ENCODE assay signal across 18 cellular contexts in the genomic region with DNA sequence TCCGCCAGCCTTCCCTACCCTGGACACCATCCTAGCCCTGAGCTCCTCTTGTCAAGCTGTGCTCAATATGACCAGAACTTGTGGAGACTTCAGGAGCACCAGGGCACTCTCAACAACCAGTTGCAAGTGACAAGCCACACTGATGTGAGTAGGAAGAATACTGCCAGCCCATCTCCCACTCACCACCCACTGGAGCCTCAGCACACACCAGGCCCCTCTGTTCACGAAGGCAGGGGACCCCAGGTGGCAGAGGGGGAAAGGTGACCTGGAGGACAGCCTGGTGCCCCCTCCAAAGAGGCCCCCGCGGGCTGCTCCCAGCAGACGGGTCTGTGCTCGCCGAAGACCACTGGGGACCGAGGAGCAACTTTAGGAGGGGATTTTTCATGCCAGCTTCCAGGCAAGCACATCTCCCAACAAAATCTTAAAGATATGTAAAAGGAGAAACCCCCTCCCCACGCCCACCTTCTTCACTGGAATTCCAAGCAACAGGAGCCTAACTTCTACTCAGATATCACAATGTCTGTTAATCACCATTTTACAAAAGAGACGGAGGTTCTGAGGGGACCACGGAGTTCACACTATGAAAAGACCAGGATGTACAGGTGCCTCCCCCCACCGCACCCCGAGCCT. TPM values are rescaled to one million over a fixed set of nuclear protein-coding genes. Genes with fewer than 3 reads are reported as not detected.
DNase-seq lines count a peak whose midpoint lies in the region; ATAC-seq, FAIRE-seq and TF ChIP-seq lines count a peak whose summit lies in the region.
"Had no signal": no experiment of that assay in that cellular context is flagged by ENCODE, and none has a peak within 500 bp of the region (broad histone marks: within the 10 kb centered on the region; RNA-seq: fewer than 3 reads in every experiment).

No MANE protein-coding gene starts in this region.

- H3K4me2 ChIP-seq in A549: no peak overlapping the region; the same call in 2 of the 3 replicates
- H3K4me2 ChIP-seq in trophoblast cell (ENCODE audit: low read length): no peak overlapping the region

- no peak overlapping the region for H2AK5ac ChIP-seq in trophoblast cell (ENCODE audit: low read length)

- no peak overlapping the region for H4K8ac ChIP-seq in trophoblast cell (ENCODE audit: low read depth, low read length)

- H4K12ac ChIP-seq in trophoblast cell (ENCODE audit: low read depth, low read length): no peak overlapping the region

- ATAC-seq in A549: peak; percentile 55 to 70; a peak in 4 of 6 replicates
- ATAC-seq in natural killer cell: no peak
- no peak for ATAC-seq in mucosa of descending colon
- ATAC-seq: left lung had no signal

- H3K79me1 ChIP-seq in trophoblast cell (ENCODE audit: low read length): no peaks in the 10 kb centered on the region

- no peaks in the 10 kb centered on the region for H3K4me1 ChIP-seq in A549
- no peaks in the 10 kb centered on the region for H3K4me1 ChIP-seq in mucosa of descending colon (ENCODE audit: low read depth)
- no peaks in the 10 kb centered on the region for H3K4me1 ChIP-seq in trophoblast cell (ENCODE audit: control insufficient read depth in 1 of 2, insufficient read depth in 2 of 2, low read length in 2 of 2)
- H3K4me1 ChIP-seq: SJSA1 had no signal

- no peak overlapping the region for H2AFZ ChIP-seq in trophoblast cell (ENCODE audit: insufficient read depth, low read length, poor library complexity)

- intact Hi-C loops in dorsolateral prefrontal cortex (cut with DNase I) (no loop called here), natural killer cell (cut with micrococcal nuclease) (no loop called here), mucosa of descending colon (cut with DNase I, micrococcal nuclease) (no loop called here), CD14-positive monocyte (cut with micrococcal nuclease) (no loop called here)

- H3K18ac ChIP-seq in trophoblast cell (ENCODE audit: low read length): no peak overlapping the region

- no peak overlapping the region for H4K91ac ChIP-seq in trophoblast cell (ENCODE audit: low read depth, low read length)

- DNase-seq in A549 (ENCODE audit: low read depth in 1 of 2, low spot score in 1 of 2) (no peak), H7 (peak; percentile 60), dorsolateral prefrontal cortex (peak in 1 of 10 donors; percentile 1), natural killer cell (no peak), mucosa of descending colon (no peak), CD14-positive monocyte (ENCODE audit: low spot score) (no peak), trophoblast cell (no peak), ureter (ENCODE audit: low spot score) (no peak)
- DNase-seq: activated CD8-positive, alpha-beta memory T cell treated with anti-CD3 and anti-CD28 coated beads, Interleukin-2, amount 50 U/mL, for 48 hours; AML-193; NCI-H187 treated with DMSO at 0.1 percent for 48 hours; ovary had no signal

- no peak overlapping the region for H3K9ac ChIP-seq in trophoblast cell (ENCODE audit: low read length)

- H3K9me3 ChIP-seq in A549 (no peaks in the 10 kb centered on the region), mucosa of descending colon (no peaks in the 10 kb centered on the region), trophoblast cell (ENCODE audit: insufficient read depth, low read depth, low read length) (no peaks in the 10 kb centered on the region)
- H3K9me3 ChIP-seq: left lung, ovary had no signal

- 60% methylated on average over 10 of the region's 13 CpGs for WGBS in A549 (ENCODE audit: missing lambda C conversion rate)
- WGBS in trophoblast cell (ENCODE audit: extremely low coverage, insufficient coverage, insufficient read length): no CpG with 5 or more reads among the region's 13 CpGs

- TF ChIP-seq CTCF in A549 (IDR thresholded peaks at IDR 0.05): no peak
- no peak for TF ChIP-seq CTCF in dorsolateral prefrontal cortex (IDR thresholded peaks at IDR 0.05 in 54 of 56, conservative IDR thresholded peaks at IDR 0.05 in 2 of 56; ENCODE audit: low read depth in 1 of 56, partially characterized antibody in 56 of 56)
- no peak for TF ChIP-seq CTCF in natural killer cell (IDR thresholded peaks at IDR 0.05)
- no peak for TF ChIP-seq CTCF in mucosa of descending colon (IDR thresholded peaks at IDR 0.05)
- TF ChIP-seq CTCF in CD14-positive monocyte (IDR thresholded peaks at IDR 0.05): no peak

- H3K9me3 Mint-ChIP-seq in natural killer cell (no peaks in the 10 kb centered on the region), CD14-positive monocyte (peaks cover 0 to 14% (median 0%) of the 10 kb centered on the region in 7 donors)

- no peak for FAIRE-seq in A549 (lab: Jason Lieb, UNC)
- FAIRE-seq: endometrium had no signal

- no peak overlapping the region for H3K27ac Mint-ChIP-seq in natural killer cell
- no peak overlapping the region for H3K27ac Mint-ChIP-seq in CD14-positive monocyte

- H3K4me3 Mint-ChIP-seq in natural killer cell: peak overlapping the region; percentile 65
- H3K4me3 Mint-ChIP-seq in CD14-positive monocyte: peak overlapping the region in 1 of 2 donors; percentile 70

- H3K14ac ChIP-seq in trophoblast cell (ENCODE audit: low read length): no peak overlapping the region

- POLR2A ChIA-PET in A549 (lab: Yijun Ruan, JAX): no interaction called here

- H3K4me3 ChIP-seq in A549: no peak overlapping the region
- peak overlapping the region; percentile 42; the same call in 1 of the 2 replicates for H3K4me3 ChIP-seq in H7 (ENCODE audit: insufficient read depth, low read depth, low read length)
- H3K4me3 ChIP-seq in dorsolateral prefrontal cortex: peak overlapping the region; percentile 23 to 74 (median 62)
- no peak overlapping the region for H3K4me3 ChIP-seq in mucosa of descending colon
- H3K4me3 ChIP-seq in trophoblast cell (ENCODE audit: low read depth, low read length): no peak overlapping the region
- H3K4me3 ChIP-seq: left lung, SJSA1 had no signal

- peaks cover 20% of the 10 kb centered on the region for H3K27me3 ChIP-seq in H7 (ENCODE audit: control insufficient read depth, insufficient read depth, low read length)
- peaks cover 0 to 15% (median 0%) of the 10 kb centered on the region in 45 donors for H3K27me3 ChIP-seq in dorsolateral prefrontal cortex
- peaks cover 18% of the 10 kb centered on the region for H3K27me3 ChIP-seq in trophoblast cell (ENCODE audit: insufficient read depth, low read length)
- H3K27me3 ChIP-seq: ovary had no signal

- H3K27ac ChIP-seq in A549: no peak overlapping the region
- peak overlapping the region in 23 of 59 donors; percentile 5 to 76 (median 46) for H3K27ac ChIP-seq in dorsolateral prefrontal cortex
- H3K27ac ChIP-seq in trophoblast cell (ENCODE audit: low read depth, low read length): no peak overlapping the region
- H3K27ac ChIP-seq: left lung, ovary, SJSA1 had no signal

- no peak overlapping the region for H3K23ac ChIP-seq in trophoblast cell (ENCODE audit: low read length)

- H3K4ac ChIP-seq in trophoblast cell (ENCODE audit: low read depth, low read length): no peak overlapping the region

- H3K27me3 Mint-ChIP-seq in natural killer cell (ENCODE audit: low read depth in 2 of 2): peaks cover 28 to 36% of the 10 kb centered on the region in 2 donors
- H3K27me3 Mint-ChIP-seq in CD14-positive monocyte (ENCODE audit: low read depth in 3 of 3): peaks cover 22 to 50% (median 40%) of the 10 kb centered on the region in 3 donors

- no peak for TF ChIP-seq RAD21 in A549 (conservative IDR thresholded peaks at IDR 0.05 in 1 of 2, IDR thresholded peaks at IDR 0.05 in 1 of 2)

- no peak overlapping the region for H2BK12ac ChIP-seq in trophoblast cell (ENCODE audit: low read length)

- no peak for TF ChIP-seq EP300 in A549 (IDR thresholded peaks at IDR 0.05)

- H3K4me1 Mint-ChIP-seq in natural killer cell (peaks cover 5% of the 10 kb centered on the region in 2 donors), CD14-positive monocyte (no peaks in the 10 kb centered on the region)

- no peaks in the 10 kb centered on the region for H3K36me3 ChIP-seq in H7 (replicated peaks; ENCODE audit: control insufficient read depth, insufficient read depth, low read length)
- H3K36me3 ChIP-seq in mucosa of descending colon (ENCODE audit: low read depth): no peaks in the 10 kb centered on the region
- H3K36me3 ChIP-seq in trophoblast cell (ENCODE audit: control insufficient read depth in 1 of 2, insufficient read depth in 2 of 2, low read length in 2 of 2): no peaks in the 10 kb centered on the region
- H3K36me3 ChIP-seq: left lung, ovary, SJSA1 had no signal

- no peak overlapping the region for H2BK5ac ChIP-seq in trophoblast cell (ENCODE audit: low read depth, low read length, poor library complexity)

- no peak overlapping the region for H2BK120ac ChIP-seq in trophoblast cell (ENCODE audit: insufficient read depth, low read length, poor library complexity)

- no peaks in the 10 kb centered on the region for H3K79me2 ChIP-seq in trophoblast cell (ENCODE audit: control insufficient read depth, insufficient read depth, low read length, poor library complexity)

- no peak for TF ChIP-seq POLR2A in A549 (IDR thresholded peaks at IDR 0.05; ENCODE audit: low read length)

- CTCF ChIA-PET in A549 (lab: Yijun Ruan, JAX): interaction anchor here (1.7 kb wide), 1 partner anchor 16 kb away, joined by 6 read pairs; no protein-coding TSS in a partner anchor

- H3K36me3 Mint-ChIP-seq in natural killer cell: no peaks in the 10 kb centered on the region
- H3K36me3 Mint-ChIP-seq in CD14-positive monocyte: peaks cover 0 to 3% of the 10 kb centered on the region in 2 donors

TF ChIP-seq in A549, 52 proteins besides CTCF, POLR2A, EP300 and RAD21:
- TF ChIP-seq TP53 (CRISPR knock-in tag; IDR thresholded peaks at IDR 0.05) (no peak), NR3C1 (IDR thresholded peaks at IDR 0.05) (no peak)

RNA-seq across cellular contexts. Expression of gene MMD2, which starts 1.0 kb away (rescaled TPM):
- not detected in 2 replicates for polyA plus RNA-seq in A549 (2011; rRNA removed)
- not detected in 2 replicates for polyA plus RNA-seq in A549 (2012; cell fraction: cytosol; rRNA removed)
- polyA plus RNA-seq in A549 (2012; cell fraction: nucleus; rRNA removed): 0.04 TPM in 1 of 2 replicates, not detected in the other
- polyA plus RNA-seq in A549 (2017; fragmentation: RNase III; extraction: RNeasy Plus Mini Kit Qiagen cat#74134 plus additional on column Dnase treatment): not detected in 3 replicates
- polyA minus RNA-seq in A549 (2011; rRNA and poly(A)+ RNA removed): not detected in 2 replicates
- total RNA-seq in H7 (2014; rRNA removed; shearing (Covaris generic)): not detected in 2 replicates
- total RNA-seq in dorsolateral prefrontal cortex: 10 to 100 TPM in 114 of 120 experiments, 1 to 10 TPM in 6; 6.7 to 59.0 (median 16.7) TPM
- total RNA-seq in natural killer cell: not detected
- total RNA-seq in mucosa of descending colon: under 1 TPM in 1 of 3 donors, not detected in 2; 0.47 TPM
- not detected for polyA plus RNA-seq in CD14-positive monocyte
- not detected in 2 replicates for polyA plus RNA-seq in trophoblast cell (2013)
- not detected for total RNA-seq in ureter
- total RNA-seq: G401, glomerular endothelial cell, left lung, LHCN-M2, ovary, SJSA1 had no signal
- polyA plus RNA-seq: ovary had no signal

Comparison
In these comparisons a context has a peak if more than half of its experiments do, and no peak if none do; other contexts are left out.
1. ATAC-seq: peak in A549 (2 of 2); none in natural killer cell (0 of 3) and mucosa of descending colon (single experiment).
2. H3K4me3 ChIP-seq: peak in H7 (single experiment) and dorsolateral prefrontal cortex (59 of 59); none in A549 (single experiment), mucosa of descending colon (single experiment) and trophoblast cell (single experiment).